Comparison of ENCODE assay signal across 21 cellular contexts in genomic region chr12:40188558-40189320, GRCh38. TPM values are rescaled to one million over a fixed set of nuclear protein-coding genes. Genes with fewer than 3 reads are reported as not detected.
A peak's percentile ranks its signal among the peaks of the same experiment; 100 is the strongest.
DNase-seq lines count a peak whose midpoint lies in the region; ATAC-seq, FAIRE-seq and TF ChIP-seq lines count a peak whose summit lies in the region.
"Had no signal": no experiment of that assay in that cellular context is flagged by ENCODE, and none has a peak within 500 bp of the region (broad histone marks: within the 10 kb centered on the region; RNA-seq: fewer than 3 reads in every experiment).

No MANE protein-coding gene starts in this region.

- intact Hi-C loops in right lobe of liver (cut with DNase I) (no loop called here), HepG2 (cut with micrococcal nuclease; ENCODE audit: unreplicated experiment) (no loop called here)

- H3K36me3 ChIP-seq in right lobe of liver (no peaks in the 10 kb centered on the region), HepG2 (replicated peaks in 1 of 2; ENCODE audit: control insufficient read depth in 1 of 2, insufficient read depth in 2 of 2, low read length in 2 of 2) (no peaks in the 10 kb centered on the region)

- FAIRE-seq in HepG2 (lab: Jason Lieb, UNC) (no peak), frontal cortex (lab: Jason Lieb, UNC) (peak; percentile 31)
- FAIRE-seq: A549, D721Med, G401.6, GM12891, GM19239 had no signal

- TF ChIP-seq POLR2A in right lobe of liver (IDR thresholded peaks at IDR 0.05) (no peak), HepG2 (IDR thresholded peaks at IDR 0.05; ENCODE audit: insufficient read depth in 1 of 2, low read depth in 2 of 2, low read length in 2 of 2) (no peak)

- in situ Hi-C loops in HepG2 (cut with HindIII; ENCODE audit: extremely low pct_ligation_motif_present, low pct_unique_long_range_greater_than_20kb) = no loop called here

- no peak for TF ChIP-seq RAD21 in HepG2 (CRISPR knock-in tag; IDR thresholded peaks at IDR 0.05)

- ATAC-seq in right lobe of liver (peak; percentile 51 to 95 (median 74)), HepG2 (no peak), left lobe of liver (peak; percentile 88)
- ATAC-seq: A549; CD8-positive, alpha-beta T cell had no signal

- H3K9me3 ChIP-seq in right lobe of liver = no peaks in the 10 kb centered on the region
- peaks cover 10% of the 10 kb centered on the region; the same call in 1 of the 2 replicates for H3K9me3 ChIP-seq in HepG2 (ENCODE audit: low read length)
- H3K9me3 ChIP-seq: A549, Caco-2 had no signal

- BruUV-seq in HepG2 (replicated peaks; lab: Mats Ljungman, UMichigan) = no TSS peak

- H4K20me1 ChIP-seq in HepG2 (ENCODE audit: insufficient read depth, low read length) = no peaks in the 10 kb centered on the region
- H4K20me1 ChIP-seq: BLaER1 treated with 17β-estradiol and CSF1 and Interleukin-3, amounts not matched to agents 10 nM and 100 nM had no signal

- H3K4me2 ChIP-seq in HepG2 (ENCODE audit: low read depth, low read length) = no peak overlapping the region
- H3K4me2 ChIP-seq: A549; BLaER1 treated with 17β-estradiol and CSF1 and Interleukin-3, amounts not matched to agents 10 nM and 100 nM had no signal

- DNase-seq in right lobe of liver (no peak), HepG2 (ENCODE audit: low spot score) (no peak), frontal cortex (ENCODE audit: low spot score in 2 of 2) (no peak), left lobe of liver (ENCODE audit: low spot score) (no peak)
- DNase-seq in activated T-cell treated with anti-CD3 and anti-CD28 coated beads, Interleukin-2, amount 50 U/mL, for 1 hour = no peak
- no peak for DNase-seq in stimulated activated CD4-positive, alpha-beta T cell treated with anti-CD3 and anti-CD28 coated beads, Interleukin-1b, Interleukin-23, amount 100 ng/mL, for 48 hours
- DNase-seq: AML-193; Caco-2; Calu3; CD4-positive, alpha-beta T cell; CD8-positive, alpha-beta T cell; DMS79 treated with DMSO at 0.1 percent for 48 hours; GF-D8 had no signal

- TF ChIP-seq CTCF in right lobe of liver (IDR thresholded peaks at IDR 0.05) (no peak), HepG2 (CRISPR knock-in tag; IDR thresholded peaks at IDR 0.05) (no peak)

- no peak overlapping the region for H2AFZ ChIP-seq in HepG2 (ENCODE audit: low read length)

- H3K27me3 ChIP-seq in right lobe of liver (no peaks in the 10 kb centered on the region), HepG2 (ENCODE audit: control insufficient read depth in 1 of 2, insufficient read depth in 2 of 2, low read length in 2 of 2) (no peaks in the 10 kb centered on the region)
- H3K27me3 ChIP-seq: BLaER1 treated with 17β-estradiol and CSF1 and Interleukin-3, amounts not matched to agents 10 nM and 100 nM had no signal

- POLR2A ChIA-PET in HepG2 (lab: Yijun Ruan, JAX) = no interaction called here

- no peaks in the 10 kb centered on the region for H3K79me2 ChIP-seq in HepG2 (ENCODE audit: insufficient read depth, low read length)

- peaks cover 0 to 29% (median 0%) of the 10 kb centered on the region in 4 donors for H3K4me1 ChIP-seq in right lobe of liver
- no peaks in the 10 kb centered on the region for H3K4me1 ChIP-seq in HepG2 (ENCODE audit: insufficient read depth, low read length)
- H3K4me1 ChIP-seq: A549, Caco-2 had no signal

- H3K9ac ChIP-seq in HepG2 (ENCODE audit: insufficient read depth, low read depth, low read length) = no peak overlapping the region
- H3K9ac ChIP-seq: BLaER1 treated with 17β-estradiol and CSF1 and Interleukin-3, amounts not matched to agents 10 nM and 100 nM had no signal

- H3K27ac ChIP-seq in right lobe of liver = no peak overlapping the region
- H3K27ac ChIP-seq in HepG2 (ENCODE audit: extremely low read length, insufficient read depth, low read length) = no peak overlapping the region
- H3K27ac ChIP-seq: 22Rv1; A549; BLaER1 treated with 17β-estradiol and CSF1 and Interleukin-3, amounts not matched to agents 10 nM and 100 nM; C4-2B had no signal

- H3K4me3 ChIP-seq in right lobe of liver (no peak overlapping the region), HepG2 (replicated peaks in 1 of 3; ENCODE audit: insufficient read depth in 1 of 3, low read depth in 2 of 3, low read length in 3 of 3) (no peak overlapping the region)
- H3K4me3 ChIP-seq: A549; BLaER1 treated with 17β-estradiol and CSF1 and Interleukin-3, amounts not matched to agents 10 nM and 100 nM had no signal

- CTCF ChIA-PET in HepG2 (lab: Yijun Ruan, JAX; ENCODE audit: low intra/inter-chr PET ratio, low total read pairs) = no interaction called here

- no peak for TF ChIP-seq EP300 in HepG2 (IDR thresholded peaks at IDR 0.05; ENCODE audit: low read depth in 2 of 2, low read length in 2 of 2)
- no peak for TF ChIP-seq EP300 in HepG2 (CRISPR knock-in tag; IDR thresholded peaks at IDR 0.05; ENCODE audit: borderline replicate concordance)

- WGBS in right lobe of liver (ENCODE audit: insufficient coverage, low coverage, low lambda C conversion rate, missing lambda C conversion rate) = 36% methylated on average over 6 of the region's 6 CpGs
- WGBS in HepG2 (ENCODE audit: low lambda C conversion rate) = 23% methylated on average over 6 of the region's 6 CpGs

TF ChIP-seq in HepG2, 621 proteins besides CTCF, POLR2A, EP300 and RAD21:
- TF ChIP-seq CENPBD1 (CRISPR knock-in tag; IDR thresholded peaks at IDR 0.05; ENCODE audit: borderline replicate concordance, low read depth) (no peak), KAT8 (CRISPR knock-in tag; IDR thresholded peaks at IDR 0.05) (no peak), MATR3 (CRISPR knock-in tag; IDR thresholded peaks at IDR 0.05) (no peak), ASH2L (IDR thresholded peaks at IDR 0.05; ENCODE audit: insufficient read length, low read depth, low read length) (no peak), MYPOP (CRISPR knock-in tag; IDR thresholded peaks at IDR 0.05) (no peak)

RNA-seq across cellular contexts. Expression of gene LRRK2, which starts 36.1 kb away (rescaled TPM):
- total RNA-seq in right lobe of liver (10 to 100 TPM in 1 of 6 experiments, 1 to 10 TPM in 5; 4.1 to 19.1 (median 6.1) TPM), HepG2 (2016; rRNA removed; fragmentation: Illumina TruSeq; extraction: Trizol) (not detected in 2 replicates), frontal cortex (8.6 TPM), left lobe of liver (7.0 TPM)
- not detected in 2 replicates for total RNA-seq in HepG2 (2016; cell fraction: cytosol; rRNA removed; fragmentation: Illumina TruSeq; extraction: Trizol; ENCODE audit: low read depth)
- not detected in 2 replicates for total RNA-seq in HepG2 (2016; cell fraction: insoluble cytoplasmic fraction; rRNA removed; fragmentation: Illumina TruSeq; extraction: Trizol)
- not detected in 2 replicates for total RNA-seq in HepG2 (2016; cell fraction: membrane; rRNA removed; fragmentation: Illumina TruSeq; extraction: Trizol)
- total RNA-seq in HepG2 (2016; cell fraction: nucleus; rRNA removed; fragmentation: Illumina TruSeq; extraction: Trizol) = not detected in 2 replicates
- not detected in 2 replicates for polyA plus RNA-seq in HepG2 (2011; rRNA removed)
- not detected in 2 replicates for polyA plus RNA-seq in HepG2 (2011; cell fraction: cytosol; rRNA removed)
- polyA plus RNA-seq in HepG2 (2011; cell fraction: nucleus; rRNA removed) = 0.02 TPM in 2 replicates
- polyA plus RNA-seq in HepG2 (2012) = not detected in 2 replicates
- polyA plus RNA-seq in HepG2 (2016; cell fraction: cytosol; fragmentation: Illumina TruSeq; extraction: Trizol; ENCODE audit: low read depth) = not detected in 2 replicates
- polyA plus RNA-seq in HepG2 (2016; cell fraction: insoluble cytoplasmic fraction; fragmentation: Illumina TruSeq; extraction: Trizol; ENCODE audit: low read depth) = not detected in 2 replicates
- polyA plus RNA-seq in HepG2 (2016; cell fraction: membrane; fragmentation: Illumina TruSeq; extraction: Trizol; ENCODE audit: low read depth) = not detected in 2 replicates
- polyA plus RNA-seq in HepG2 (2016; cell fraction: nucleus; fragmentation: Illumina TruSeq; extraction: Trizol; ENCODE audit: insufficient read depth, low read depth) = not detected in 2 replicates
- 0.21 TPM in 1 of 2 replicates, not detected in the other for polyA minus RNA-seq in HepG2 (2011; rRNA and poly(A)+ RNA removed; ENCODE audit: low replicate concordance)
- polyA minus RNA-seq in HepG2 (2011; cell fraction: cytosol; rRNA and poly(A)+ RNA removed) = not detected in 2 replicates
- polyA minus RNA-seq in HepG2 (2011; cell fraction: nucleus; rRNA and poly(A)+ RNA removed) = not detected in 2 replicates
